In genomic region chr3:29494305-29495036, GRCh38 we compare ENCODE assay signal across 26 cellular contexts.
DNase-seq lines count a peak whose midpoint lies in the region; ATAC-seq, FAIRE-seq and TF ChIP-seq lines count a peak whose summit lies in the region.
"Had no signal": no experiment of that assay in that cellular context is flagged by ENCODE, and none has a peak within 500 bp of the region (broad histone marks: within the 10 kb centered on the region; RNA-seq: fewer than 3 reads in every experiment).

No MANE protein-coding gene starts in this region.

- 52% methylated on average over 6 of the region's 6 CpGs for WGBS in hepatocyte (ENCODE audit: low lambda C conversion rate, missing lambda C conversion rate)

- intact Hi-C loops in Right ventricle myocardium superior (cut with DNase I): no loop called here

- DNase-seq in Right ventricle myocardium superior: no peak
- no peak for DNase-seq in right atrium auricular region (ENCODE audit: low spot score)
- DNase-seq in hepatocyte (ENCODE audit: low spot score): peak; percentile 6
- DNase-seq in activated CD8-positive, alpha-beta T cell treated with anti-CD3 and anti-CD28 coated beads, Interleukin-2, amount 10 ng/mL, durations not matched to agents 7 days and 5 days: no peak
- DNase-seq in activated CD8-positive, alpha-beta memory T cell treated with anti-CD3 and anti-CD28 coated beads for 24 hours: no peak
- no peak for DNase-seq in central memory CD4-positive, alpha-beta T cell
- DNase-seq in SIG-M5 treated with dmso at 0.1 percent for 504 hours (lab: John Stamatoyannopoulos, UW; ENCODE audit: unreplicated experiment): no peak
- DNase-seq: 8988T; activated naive CD8-positive, alpha-beta T cell treated with anti-CD3 and anti-CD28 coated beads for 36 hours; dermis blood vessel endothelial cell; heart left ventricle; naive B cell; NCI-H1417; NCI-H526 treated with DMSO at 0.1 percent for 48 hours; OCI-M1; SJCRH30; stimulated activated naive CD8-positive, alpha-beta T cell treated with anti-CD3 and anti-CD28 coated beads, Interleukin-15, amount 100 ng/mL, for 72 hours; upper lobe of left lung had no signal

- no peaks in the 10 kb centered on the region for H4K20me1 ChIP-seq in hepatocyte (ENCODE audit: insufficient read depth, poor library complexity, severe bottlenecking)

- TF ChIP-seq CTCF in right atrium auricular region (IDR thresholded peaks at IDR 0.05) (no peak), hepatocyte (IDR thresholded peaks at IDR 0.05; ENCODE audit: poor library complexity) (no peak)

- H3K4me3 Mint-ChIP-seq in activated CD8-positive, alpha-beta T cell treated with anti-CD3 and anti-CD28 coated beads, Interleukin-2, amount 10 ng/mL, durations not matched to agents 7 days and 5 days: no peak overlapping the region
- H3K4me3 Mint-ChIP-seq: activated naive CD8-positive, alpha-beta T cell treated with anti-CD3 and anti-CD28 coated beads for 36 hours; CD14-positive monocyte; naive B cell; stimulated activated naive CD8-positive, alpha-beta T cell treated with anti-CD3 and anti-CD28 coated beads, Interleukin-15, amount 100 ng/mL, for 72 hours had no signal

- H3K4me3 ChIP-seq in right atrium auricular region (no peak overlapping the region), hepatocyte (no peak overlapping the region)
- H3K4me3 ChIP-seq: HAP-1, heart left ventricle, lung, SJCRH30, upper lobe of left lung had no signal

- CTCF ChIA-PET in activated CD8-positive, alpha-beta T cell treated with anti-CD3 and anti-CD28 coated beads, Interleukin-2, amount 10 ng/mL, durations not matched to agents 7 days and 5 days (lab: Charles Lee): no interaction called here

- no peak overlapping the region for H3K27ac Mint-ChIP-seq in activated CD8-positive, alpha-beta T cell treated with anti-CD3 and anti-CD28 coated beads, Interleukin-2, amount 10 ng/mL, durations not matched to agents 7 days and 5 days
- H3K27ac Mint-ChIP-seq: activated naive CD8-positive, alpha-beta T cell treated with anti-CD3 and anti-CD28 coated beads for 36 hours; CD14-positive monocyte; naive B cell; stimulated activated naive CD8-positive, alpha-beta T cell treated with anti-CD3 and anti-CD28 coated beads, Interleukin-15, amount 100 ng/mL, for 72 hours had no signal

- no peaks in the 10 kb centered on the region for H3K4me1 Mint-ChIP-seq in activated CD8-positive, alpha-beta T cell treated with anti-CD3 and anti-CD28 coated beads, Interleukin-2, amount 10 ng/mL, durations not matched to agents 7 days and 5 days (ENCODE audit: low read depth)
- H3K4me1 Mint-ChIP-seq: activated naive CD8-positive, alpha-beta T cell treated with anti-CD3 and anti-CD28 coated beads for 36 hours; brain; CD14-positive monocyte; naive B cell; stimulated activated naive CD8-positive, alpha-beta T cell treated with anti-CD3 and anti-CD28 coated beads, Interleukin-15, amount 100 ng/mL, for 72 hours had no signal

- H3K27ac ChIP-seq in right atrium auricular region (peak overlapping the region in 1 of 2 donors; percentile 21), hepatocyte (peak overlapping the region; percentile 64)
- H3K27ac ChIP-seq: parathyroid adenoma, SJCRH30, upper lobe of left lung had no signal

- H3K79me2 ChIP-seq in hepatocyte: no peaks in the 10 kb centered on the region
- H3K79me2 ChIP-seq: parathyroid adenoma had no signal

- H3K36me3 Mint-ChIP-seq in activated CD8-positive, alpha-beta T cell treated with anti-CD3 and anti-CD28 coated beads, Interleukin-2, amount 10 ng/mL, durations not matched to agents 7 days and 5 days (ENCODE audit: low read depth): no peaks in the 10 kb centered on the region
- H3K36me3 Mint-ChIP-seq: activated naive CD8-positive, alpha-beta T cell treated with anti-CD3 and anti-CD28 coated beads for 36 hours; CD14-positive monocyte; naive B cell had no signal

- H3K4me2 ChIP-seq in hepatocyte: no peak overlapping the region

- no peak overlapping the region for H2AFZ ChIP-seq in hepatocyte
- H2AFZ ChIP-seq: parathyroid adenoma had no signal

- POLR2A ChIA-PET in activated CD8-positive, alpha-beta T cell treated with anti-CD3 and anti-CD28 coated beads, Interleukin-2, amount 10 ng/mL, durations not matched to agents 7 days and 5 days (lab: Charles Lee): no interaction called here

- H3K27me3 ChIP-seq in right atrium auricular region (no peaks in the 10 kb centered on the region), hepatocyte (no peaks in the 10 kb centered on the region)
- H3K27me3 ChIP-seq: heart left ventricle, SJCRH30, upper lobe of left lung had no signal

- H3K4me1 ChIP-seq in right atrium auricular region (no peaks in the 10 kb centered on the region), hepatocyte (ENCODE audit: insufficient read depth) (no peaks in the 10 kb centered on the region)
- H3K4me1 ChIP-seq: heart left ventricle, parathyroid adenoma, SJCRH30, upper lobe of left lung had no signal

- FAIRE-seq in endometrium (lab: Jason Lieb, UNC): peak; percentile 98
- FAIRE-seq: G401.6, GM12892 had no signal

- no peaks in the 10 kb centered on the region for H3K27me3 Mint-ChIP-seq in activated CD8-positive, alpha-beta T cell treated with anti-CD3 and anti-CD28 coated beads, Interleukin-2, amount 10 ng/mL, durations not matched to agents 7 days and 5 days (ENCODE audit: low read depth)
- H3K27me3 Mint-ChIP-seq: naive B cell; stimulated activated naive CD8-positive, alpha-beta T cell treated with anti-CD3 and anti-CD28 coated beads, Interleukin-15, amount 100 ng/mL, for 72 hours had no signal

- peak; percentile 70 for ATAC-seq in Right ventricle myocardium superior (ENCODE audit: poor library complexity)
- no peak for ATAC-seq in activated CD8-positive, alpha-beta T cell treated with anti-CD3 and anti-CD28 coated beads, Interleukin-2, amount 10 ng/mL, durations not matched to agents 7 days and 5 days
- ATAC-seq: stimulated activated naive CD8-positive, alpha-beta T cell treated with anti-CD3 and anti-CD28 coated beads, Interleukin-15, amount 100 ng/mL, for 72 hours had no signal

- H3K9me3 ChIP-seq in right atrium auricular region: no peaks in the 10 kb centered on the region
- H3K9me3 ChIP-seq in hepatocyte (ENCODE audit: low read depth): no peaks in the 10 kb centered on the region
- H3K9me3 ChIP-seq: HAP-1, heart left ventricle, SJCRH30, upper lobe of left lung had no signal

- no peaks in the 10 kb centered on the region for H3K9me3 Mint-ChIP-seq in activated CD8-positive, alpha-beta T cell treated with anti-CD3 and anti-CD28 coated beads, Interleukin-2, amount 10 ng/mL, durations not matched to agents 7 days and 5 days (ENCODE audit: insufficient read depth)

- H3K36me3 ChIP-seq in right atrium auricular region (no peaks in the 10 kb centered on the region), hepatocyte (replicated peaks; ENCODE audit: insufficient read depth, low read depth) (no peaks in the 10 kb centered on the region)
- H3K36me3 ChIP-seq: HAP-1, SJCRH30, upper lobe of left lung had no signal

- no peaks in the 10 kb centered on the region for H3K9me2 ChIP-seq in hepatocyte (replicated peaks; ENCODE audit: insufficient read depth)
